8 cellular contexts compared by ENCODE assay signal in the genomic region with DNA sequence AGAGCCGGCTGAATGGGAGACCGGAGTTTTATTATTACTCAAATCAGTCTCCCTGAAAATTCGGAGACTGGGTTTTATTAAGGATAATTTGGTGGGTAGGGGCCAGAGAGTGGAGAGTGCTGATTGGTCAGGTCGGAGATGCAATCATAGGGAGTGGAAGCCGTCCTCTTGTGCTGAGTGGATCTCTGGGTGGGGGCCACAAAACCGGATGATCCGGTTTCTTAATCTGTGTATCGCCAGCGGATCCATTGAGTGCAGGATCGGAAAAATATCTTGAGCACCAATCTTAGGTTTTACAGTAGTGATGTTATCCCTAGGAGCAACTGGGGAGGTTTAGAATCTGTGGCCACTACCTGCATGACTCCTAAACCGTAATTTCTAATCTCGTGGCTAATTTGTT. TPM values are rescaled to one million over a fixed set of nuclear protein-coding genes. Genes with fewer than 3 reads are reported as not detected.
DNase-seq lines count a peak whose midpoint lies in the region; ATAC-seq and TF ChIP-seq lines count a peak whose summit lies in the region.

No MANE protein-coding gene starts in this region.

- no peak for DNase-seq in GM06990 (ENCODE audit: extremely low read depth, insufficient read length)
- DNase-seq in RWPE1 (ENCODE audit: low spot score): no peak
- DNase-seq in glutamatergic neuron: no peak
- no peak for DNase-seq in cerebellum (ENCODE audit: low spot score)
- no peak for DNase-seq in HuH-7 (ENCODE audit: low spot score)

- CTCF ChIA-PET in RWPE1 (lab: Yijun Ruan, JAX): no interaction called here

- peaks cover 3% of the 10 kb centered on the region for H3K4me1 Mint-ChIP-seq in glutamatergic neuron (ENCODE audit: low read depth, unreplicated experiment)

- peaks cover 5% of the 10 kb centered on the region for H3K9me3 Mint-ChIP-seq in glutamatergic neuron (ENCODE audit: unreplicated experiment)

- TF ChIP-seq CTCF in 22Rv1 (IDR thresholded peaks at IDR 0.05) (no peak), GM06990 (IDR thresholded peaks at IDR 0.05; ENCODE audit: insufficient read depth, low read length, poor library complexity, severe bottlenecking) (no peak), RWPE1 (conservative IDR thresholded peaks at IDR 0.05; ENCODE audit: low read depth) (no peak), glutamatergic neuron (IDR thresholded peaks at IDR 0.05; ENCODE audit: partially characterized antibody, unreplicated experiment) (no peak)

- H3K4me3 ChIP-seq in GM06990 (replicated peaks; ENCODE audit: low read depth, low read length): peak overlapping the region; percentile 82

- H3K27ac ChIP-seq in 22Rv1 (peak overlapping the region; percentile 80), RWPE1 (peak overlapping the region; percentile 77)

- no peaks in the 10 kb centered on the region for H3K36me3 ChIP-seq in GM06990 (ENCODE audit: control insufficient read depth, insufficient read depth, low read length)

- ATAC-seq in HG02981 (IDR thresholded peaks at IDR 0.05; ENCODE audit: unreplicated experiment) (no peak), GM18909 (IDR thresholded peaks at IDR 0.05; ENCODE audit: poor library complexity, unreplicated experiment) (no peak)

- peak overlapping the region; percentile 85 for H3K4me3 Mint-ChIP-seq in glutamatergic neuron (ENCODE audit: unreplicated experiment)

- H3K36me3 Mint-ChIP-seq in glutamatergic neuron (ENCODE audit: unreplicated experiment): no peaks in the 10 kb centered on the region

- H3K27me3 ChIP-seq in GM06990 (replicated peaks; ENCODE audit: control insufficient read depth, insufficient read depth, low read length): no peaks in the 10 kb centered on the region

- H3K27ac Mint-ChIP-seq in glutamatergic neuron (ENCODE audit: unreplicated experiment): no peak overlapping the region

- POLR2A ChIA-PET in RWPE1 (lab: Yijun Ruan, JAX; ENCODE audit: low non-redundant PET): no interaction called here

- H3K27me3 Mint-ChIP-seq in glutamatergic neuron (ENCODE audit: unreplicated experiment): peaks cover 4% of the 10 kb centered on the region

RNA-seq across cellular contexts. Expression of gene NIPSNAP1, which starts 0.9 kb away (rescaled TPM):
- total RNA-seq in glutamatergic neuron (ENCODE audit: unreplicated experiment): 194 TPM
- 59.4 TPM for total RNA-seq in cerebellum

RNA-seq across cellular contexts. Expression of gene NF2, which starts 21.6 kb away (rescaled TPM):
- total RNA-seq in glutamatergic neuron (ENCODE audit: unreplicated experiment) (35.4 TPM), cerebellum (32.0 TPM)

RNA-seq across cellular contexts. Expression of gene THOC5, which starts 28.2 kb away (rescaled TPM):
- 175 TPM for total RNA-seq in glutamatergic neuron (ENCODE audit: unreplicated experiment)
- 36.9 TPM for total RNA-seq in cerebellum
